In genomic region chr22:26544489-26544888, GRCh38 we compare ENCODE assay signal across 19 cellular contexts. TPM values are rescaled to one million over a fixed set of nuclear protein-coding genes. Genes with fewer than 3 reads are reported as not detected.
DNase-seq lines count a peak whose midpoint lies in the region; ATAC-seq and TF ChIP-seq lines count a peak whose summit lies in the region.
"Had no signal": no experiment of that assay in that cellular context is flagged by ENCODE, and none has a peak within 500 bp of the region (broad histone marks: within the 10 kb centered on the region; RNA-seq: fewer than 3 reads in every experiment).

No MANE protein-coding gene starts in this region.

- no peak overlapping the region for H3K27ac ChIP-seq in right lobe of liver

- POLR2A ChIA-PET in T-cell (lab: Charles Lee), result no interaction called here

- TF ChIP-seq CTCF in right lobe of liver (IDR thresholded peaks at IDR 0.05), result no peak

- CTCF ChIA-PET in T-cell (lab: Charles Lee), result interaction anchor here in 1 of 2 donors (0.6 kb wide), 1 partner anchor 99 kb away, joined by 3 read pairs; no protein-coding TSS in a partner anchor

- H3K36me3 Mint-ChIP-seq in stimulated activated naive CD8-positive, alpha-beta T cell treated with anti-CD3 and anti-CD28 coated beads, Interleukin-15, Interleukin-2, amounts not matched to agents 100 ng/mL and 50 ng/mL, for 24 hours (ENCODE audit: low read depth), result peaks cover 50% of the 10 kb centered on the region
- peaks cover 28% of the 10 kb centered on the region for H3K36me3 Mint-ChIP-seq in T-cell

- peaks cover 53% of the 10 kb centered on the region for H3K4me1 Mint-ChIP-seq in stimulated activated naive CD8-positive, alpha-beta T cell treated with anti-CD3 and anti-CD28 coated beads, Interleukin-15, Interleukin-2, amounts not matched to agents 100 ng/mL and 50 ng/mL, for 24 hours (ENCODE audit: low read depth)
- peaks cover 28 to 37% (median 33%) of the 10 kb centered on the region in 3 donors for H3K4me1 Mint-ChIP-seq in T-cell

- no peak for TF ChIP-seq POLR2A in right lobe of liver (IDR thresholded peaks at IDR 0.05)

- H3K36me3 ChIP-seq in right lobe of liver, result peaks cover 0 to 36% (median 17%) of the 10 kb centered on the region in 4 donors

- intact Hi-C loops in right lobe of liver (cut with DNase I), result no loop called here

- H3K9me3 Mint-ChIP-seq in stimulated activated naive CD8-positive, alpha-beta T cell treated with anti-CD3 and anti-CD28 coated beads, Interleukin-15, Interleukin-2, amounts not matched to agents 100 ng/mL and 50 ng/mL, for 24 hours, result peaks cover 3% of the 10 kb centered on the region
- H3K9me3 Mint-ChIP-seq in T-cell, result no peaks in the 10 kb centered on the region
- H3K9me3 Mint-ChIP-seq: activated B cell treated with CpG ODN at 0.5 μM for 24 hours; activated naive CD4-positive, alpha-beta T cell treated with anti-CD3 and anti-CD28 coated beads, Interleukin-2, amount 50 U/mL, for 24 hours; stimulated activated naive B cell treated with anti-CD40 and anti-IgM and Interleukin-4, amounts not matched to agents 10 μg/mL and 1 μg/mL and 100 μg/mL, for 72 hours had no signal

- no peaks in the 10 kb centered on the region for H3K27me3 ChIP-seq in right lobe of liver
- H3K27me3 ChIP-seq: dorsolateral prefrontal cortex, MG63 had no signal

- peak overlapping the region; percentile 49 for H3K27ac Mint-ChIP-seq in stimulated activated naive CD8-positive, alpha-beta T cell treated with anti-CD3 and anti-CD28 coated beads, Interleukin-15, Interleukin-2, amounts not matched to agents 100 ng/mL and 50 ng/mL, for 24 hours
- peak overlapping the region; percentile 8 to 43 for H3K27ac Mint-ChIP-seq in T-cell
- H3K27ac Mint-ChIP-seq: activated naive CD4-positive, alpha-beta T cell treated with anti-CD3 and anti-CD28 coated beads, Interleukin-2, amount 50 U/mL, for 24 hours; stimulated activated naive B cell treated with anti-CD40 and anti-IgM and Interleukin-4, amounts not matched to agents 10 μg/mL and 1 μg/mL and 100 μg/mL, for 72 hours had no signal

- peaks cover 0 to 40% (median 6%) of the 10 kb centered on the region in 4 donors for H3K4me1 ChIP-seq in right lobe of liver

- no peak for ATAC-seq in stimulated activated naive CD8-positive, alpha-beta T cell treated with anti-CD3 and anti-CD28 coated beads, Interleukin-15, Interleukin-2, amounts not matched to agents 100 U/mL and 50 U/mL, for 24 hours
- ATAC-seq in T-cell (replicated peaks in 1 of 4), result no peak
- peak; percentile 62 to 90 (median 80) for ATAC-seq in right lobe of liver
- no peak for ATAC-seq in GM18868 (IDR thresholded peaks at IDR 0.05; ENCODE audit: unreplicated experiment)
- ATAC-seq in HG02973 (IDR thresholded peaks at IDR 0.05; ENCODE audit: unreplicated experiment), result no peak
- ATAC-seq: stimulated activated naive B cell treated with anti-CD40 and anti-IgM and Interleukin-4, amounts not matched to agents 10 μg/mL and 1 μg/mL and 100 μg/mL, for 72 hours had no signal

- H3K27me3 Mint-ChIP-seq in stimulated activated naive CD8-positive, alpha-beta T cell treated with anti-CD3 and anti-CD28 coated beads, Interleukin-15, Interleukin-2, amounts not matched to agents 100 ng/mL and 50 ng/mL, for 24 hours, result no peaks in the 10 kb centered on the region
- H3K27me3 Mint-ChIP-seq in T-cell, result no peaks in the 10 kb centered on the region
- H3K27me3 Mint-ChIP-seq: activated B cell treated with CpG ODN at 0.5 μM for 24 hours; activated naive CD4-positive, alpha-beta T cell treated with anti-CD3 and anti-CD28 coated beads, Interleukin-2, amount 50 U/mL, for 24 hours; stimulated activated naive B cell treated with anti-CD40 and anti-IgM and Interleukin-4, amounts not matched to agents 10 μg/mL and 1 μg/mL and 100 μg/mL, for 72 hours had no signal

- H3K4me3 ChIP-seq in right lobe of liver, result no peak overlapping the region
- H3K4me3 ChIP-seq: dorsolateral prefrontal cortex, MG63 had no signal

- no peak overlapping the region for H3K4me3 Mint-ChIP-seq in stimulated activated naive CD8-positive, alpha-beta T cell treated with anti-CD3 and anti-CD28 coated beads, Interleukin-15, Interleukin-2, amounts not matched to agents 100 ng/mL and 50 ng/mL, for 24 hours
- no peak overlapping the region for H3K4me3 Mint-ChIP-seq in T-cell
- H3K4me3 Mint-ChIP-seq: activated B cell treated with CpG ODN at 0.5 μM for 24 hours; activated naive CD4-positive, alpha-beta T cell treated with anti-CD3 and anti-CD28 coated beads, Interleukin-2, amount 50 U/mL, for 24 hours; stimulated activated naive B cell treated with anti-CD40 and anti-IgM and Interleukin-4, amounts not matched to agents 10 μg/mL and 1 μg/mL and 100 μg/mL, for 72 hours had no signal

- WGBS in right lobe of liver (ENCODE audit: insufficient coverage, low coverage, low lambda C conversion rate, missing lambda C conversion rate), result no CpG with 5 or more reads among the region's 1 CpG

- H3K9me3 ChIP-seq in right lobe of liver, result no peaks in the 10 kb centered on the region
- H3K9me3 ChIP-seq: MG63, SK-N-SH had no signal

- no peak for DNase-seq in stimulated activated naive CD8-positive, alpha-beta T cell treated with anti-CD3 and anti-CD28 coated beads, Interleukin-15, Interleukin-2, amounts not matched to agents 100 U/mL and 50 U/mL, for 24 hours
- DNase-seq in T-cell, result no peak
- peak; percentile 35 to 81 (median 80) for DNase-seq in right lobe of liver
- no peak for DNase-seq in GDM1 (lab: John Stamatoyannopoulos, UW)
- DNase-seq: activated B cell treated with CpG ODN at 0.5 μM for 24 hours; central memory CD4-positive, alpha-beta T cell; dorsolateral prefrontal cortex; glutamatergic neuron; mammary epithelial cell; MG63; NCI-H2081; NCI-H226; NCI-H748 treated with DMSO at 0.1 percent for 48 hours; SK-N-SH; stimulated activated naive B cell treated with anti-CD40 and anti-IgM and Interleukin-4, amounts not matched to agents 10 μg/mL and 1 μg/mL and 100 μg/mL, for 72 hours had no signal

RNA-seq across cellular contexts. Expression of gene TFIP11, which starts 32.2 kb away (rescaled TPM):
- total RNA-seq in T-cell (10 to 100 TPM; 63.0 to 91.8 (median 75.2) TPM), right lobe of liver (10 to 100 TPM; 17.0 to 24.1 (median 21.6) TPM)

RNA-seq across cellular contexts. Expression of gene TPST2, which starts 45.4 kb away (rescaled TPM):
- total RNA-seq in T-cell (10 to 100 TPM; 30.3 to 42.1 (median 38.0) TPM), right lobe of liver (100 to 1,000 TPM in 2 of 6 experiments, 10 to 100 TPM in 4; 53.2 to 117 (median 66.9) TPM)

Comparison
In these comparisons a context has a peak if more than half of its experiments do, and no peak if none do; other contexts are left out.
1. ATAC-seq: peak in right lobe of liver (4 of 4); none in stimulated activated naive CD8-positive, alpha-beta T cell treated with anti-CD3 and anti-CD28 coated beads, Interleukin-15, Interleukin-2, amounts not matched to agents 100 U/mL and 50 U/mL, for 24 hours (single experiment), T-cell (0 of 4), GM18868 (single experiment) and HG02973 (single experiment).
2. DNase-seq: peak in right lobe of liver (3 of 3); none in stimulated activated naive CD8-positive, alpha-beta T cell treated with anti-CD3 and anti-CD28 coated beads, Interleukin-15, Interleukin-2, amounts not matched to agents 100 U/mL and 50 U/mL, for 24 hours (single experiment), T-cell (0 of 34) and GDM1 (single experiment).